1 cellular context compared by ENCODE assay signal in genomic region chr19:18651300-18651699, GRCh38.
TF ChIP-seq lines count a peak whose summit lies in the region.

No MANE protein-coding gene starts in this region.

TF ChIP-seq in H1, 55 proteins besides CTCF, POLR2A, EP300 and RAD21:
- TF ChIP-seq ZNF274 (IDR thresholded peaks at IDR 0.05; ENCODE audit: borderline replicate concordance, extremely low read depth, low read length) (no peak), GABPA (IDR thresholded peaks at IDR 0.05; ENCODE audit: borderline replicate concordance, insufficient read depth, low read length) (no peak), KDM1A (IDR thresholded peaks at IDR 0.05; ENCODE audit: borderline replicate concordance, low read length) (no peak), POU5F1 (IDR thresholded peaks at IDR 0.05; ENCODE audit: low read depth, low read length) (no peak), NRF1 (IDR thresholded peaks at IDR 0.05; ENCODE audit: low read depth, low read length) (no peak), SIN3A (conservative IDR thresholded peaks at IDR 0.05 in 1 of 2, IDR thresholded peaks at IDR 0.05 in 1 of 2; ENCODE audit: low read depth in 1 of 2, low read length in 2 of 2) (no peak), SRF (IDR thresholded peaks at IDR 0.05; ENCODE audit: low read depth, low read length) (no peak), CHD2 (IDR thresholded peaks at IDR 0.05; ENCODE audit: low read length) (no peak), RNF2 (IDR thresholded peaks at IDR 0.05; ENCODE audit: borderline replicate concordance, low read depth, low read length, missing control alignments, poor library complexity, severe bottlenecking) (no peak), MAX (IDR thresholded peaks at IDR 0.05) (no peak), BACH1 (IDR thresholded peaks at IDR 0.05; ENCODE audit: low read length) (no peak), NANOG (IDR thresholded peaks at IDR 0.05; ENCODE audit: insufficient read depth, low read depth, low read length, poor library complexity, severe bottlenecking) (no peak), KDM5A (IDR thresholded peaks at IDR 0.05; ENCODE audit: low read length) (no peak), KDM4A (IDR thresholded peaks at IDR 0.05; ENCODE audit: low read depth, low read length, severe bottlenecking) (no peak), CTBP2 (IDR thresholded peaks at IDR 0.05; ENCODE audit: borderline replicate concordance, insufficient read depth, insufficient read length, low read length) (no peak), ATF3 (IDR thresholded peaks at IDR 0.05; ENCODE audit: insufficient read depth, low read depth, low read length) (no peak), FOSL1 (IDR thresholded peaks at IDR 0.05; ENCODE audit: insufficient read depth, low read depth, low read length) (no peak)
